1 cellular context compared by ENCODE assay signal in genomic region chr11:120532082-120532481, GRCh38.
TF ChIP-seq lines count a peak whose summit lies in the region.

No MANE protein-coding gene starts in this region.

TF ChIP-seq in HepG2, 621 proteins besides CTCF, POLR2A, EP300 and RAD21 (continued from another document):
- TF ChIP-seq ARID5B (CRISPR knock-in tag; IDR thresholded peaks at IDR 0.05) (peak; percentile 58), ZNF883 (CRISPR knock-in tag; IDR thresholded peaks at IDR 0.05; ENCODE audit: not compliant biosample characterization) (no peak), ZNF44 (CRISPR knock-in tag; IDR thresholded peaks at IDR 0.05) (no peak), YEATS4 (CRISPR knock-in tag; IDR thresholded peaks at IDR 0.05; ENCODE audit: borderline replicate concordance) (no peak)
